In genomic region chr7:93562106-93562505, GRCh38 we compare ENCODE assay signal across 30 cellular contexts. TPM values are rescaled to one million over a fixed set of nuclear protein-coding genes. Genes with fewer than 3 reads are reported as not detected.
"Had no signal": no experiment of that assay in that cellular context is flagged by ENCODE, and none has a peak within 500 bp of the region (broad histone marks: within the 10 kb centered on the region; RNA-seq: fewer than 3 reads in every experiment).

No MANE protein-coding gene starts in this region.

- H2AFZ ChIP-seq: neural progenitor cell, parathyroid adenoma had no signal

- H3K27ac ChIP-seq: neural progenitor cell, ovary, parathyroid adenoma, psoas muscle, right lobe of liver, sigmoid colon, spleen, suprapubic skin, testis, tibial artery, transverse colon, upper lobe of left lung, vagina had no signal

- DNase-seq: natural killer cell; occipital lobe; ovary; posterior cingulate gyrus; psoas muscle; right cardiac atrium; right lobe of liver; sigmoid colon; spleen; stimulated activated CD4-positive, alpha-beta T cell treated with anti-CD3 and anti-CD28 coated beads, Interleukin-12 subunit alpha, Interleukin-12 subunit beta, amount 100 ng/mL, for 4 hours; stimulated activated CD4-positive, alpha-beta T cell treated with anti-CD3 and anti-CD28 coated beads, Interleukin-1b, Interleukin-23, amount 100 ng/mL, for 48 hours; stimulated activated CD4-positive, alpha-beta T cell treated with anti-CD3 and anti-CD28 coated beads, Interleukin-4, amount 100 ng/mL, for 1 hour; stimulated activated CD4-positive, alpha-beta T cell treated with anti-CD3 and anti-CD28 coated beads, Interleukin-4, amount 100 ng/mL, for 4 hours; stimulated activated CD8-positive, alpha-beta memory T cell treated with anti-CD3 and anti-CD28 coated beads, Interleukin-4, amount 100 ng/mL, for 48 hours; stimulated activated naive CD4-positive, alpha-beta T cell; stimulated activated naive CD8-positive, alpha-beta T cell treated with anti-CD3 and anti-CD28 coated beads, Interleukin-15, amount 100 ng/mL, for 72 hours; stimulated activated naive CD8-positive, alpha-beta T cell treated with anti-CD3 and anti-CD28 coated beads, Interleukin-15, Interleukin-2, amounts not matched to agents 100 U/mL and 50 U/mL, for 24 hours; substantia nigra; testis; tibial artery; transverse colon; upper lobe of left lung had no signal

- H3K4me2 ChIP-seq: neural progenitor cell, smooth muscle cell had no signal

- H3K4me1 ChIP-seq: parathyroid adenoma, psoas muscle, right lobe of liver, sigmoid colon, testis, tibial artery, transverse colon, vagina had no signal

- H3K9ac ChIP-seq: neural progenitor cell, parathyroid adenoma had no signal

- H3K27me3 ChIP-seq: neural progenitor cell, ovary, right lobe of liver, sigmoid colon, spleen, suprapubic skin, testis, tibial artery, transverse colon, upper lobe of left lung, vagina had no signal

- FAIRE-seq: urothelium cell line had no signal

- H3K4me3 ChIP-seq: neural progenitor cell, ovary, psoas muscle, right lobe of liver, sigmoid colon, smooth muscle cell, spleen, suprapubic skin, testis, tibial artery, transverse colon, upper lobe of left lung, vagina had no signal

- H3K9me3 ChIP-seq: ovary, psoas muscle, right lobe of liver, sigmoid colon, spleen, suprapubic skin, testis, tibial artery, transverse colon, upper lobe of left lung, vagina had no signal

- H3K36me3 ChIP-seq: neural progenitor cell, ovary, right lobe of liver, sigmoid colon, spleen, suprapubic skin, tibial artery, transverse colon, upper lobe of left lung, vagina had no signal

- H3K79me2 ChIP-seq: parathyroid adenoma had no signal

RNA-seq across cellular contexts. Expression of gene CALCR, which starts 12.4 kb away (rescaled TPM):
- total RNA-seq: natural killer cell, occipital lobe, osteoblast, progenitor cell of endocrine pancreas, right lobe of liver, sigmoid colon, smooth muscle cell, spleen, suprapubic skin, transverse colon, vagina had no signal
- polyA plus RNA-seq: smooth muscle cell, spleen had no signal
